Comparison of ENCODE assay signal across 11 cellular contexts in the genomic region with DNA sequence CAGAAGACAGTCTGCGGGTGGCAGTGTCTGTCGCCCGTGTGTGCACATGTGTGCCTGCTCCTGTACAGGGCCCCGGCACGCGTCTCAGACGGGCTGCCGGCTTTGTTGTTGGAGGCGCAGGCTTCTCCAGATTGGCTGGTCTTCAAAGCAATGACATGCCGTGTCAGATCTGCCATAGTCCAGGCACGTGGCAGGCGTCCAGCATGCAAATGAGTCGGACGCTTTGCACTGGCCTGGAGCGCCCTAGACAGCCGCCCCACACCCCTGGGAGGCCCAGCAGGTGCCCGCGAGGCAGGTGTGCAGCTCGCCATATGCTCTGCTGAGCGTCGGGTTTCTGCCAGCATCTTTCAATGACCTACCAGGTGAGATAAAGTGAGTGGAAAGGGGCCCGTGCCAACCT.
A peak's percentile ranks its signal among the peaks of the same experiment; 100 is the strongest.
DNase-seq lines count a peak whose midpoint lies in the region; ATAC-seq and TF ChIP-seq lines count a peak whose summit lies in the region.
"Had no signal": no experiment of that assay in that cellular context is flagged by ENCODE, and none has a peak within 500 bp of the region (broad histone marks: within the 10 kb centered on the region; RNA-seq: fewer than 3 reads in every experiment).

No MANE protein-coding gene starts in this region.

- H3K27me3 Mint-ChIP-seq in activated CD8-positive, alpha-beta T cell treated with anti-CD3 and anti-CD28 coated beads, Interleukin-2, amount 10 ng/mL, durations not matched to agents 7 days and 5 days (ENCODE audit: low read depth) = peaks cover 8% of the 10 kb centered on the region
- H3K27me3 Mint-ChIP-seq in HFFc6 (ENCODE audit: insufficient read depth) (no peaks in the 10 kb centered on the region; the same call in 1 of the 2 replicates), osteocyte (ENCODE audit: unreplicated experiment) (no peaks in the 10 kb centered on the region)

- DNase-seq in DMS 273 treated with DMSO at 0.1 percent for 48 hours (lab: John Stamatoyannopoulos, UW) = peak; percentile 37
- DNase-seq in NCI-H2081 (lab: John Stamatoyannopoulos, UW) = peak; percentile 96 to 99
- peak; percentile 61 for DNase-seq in WERI-Rb-1
- peak; percentile 78 for DNase-seq in lung (ENCODE audit: low spot score)
- DNase-seq in activated CD8-positive, alpha-beta T cell treated with anti-CD3 and anti-CD28 coated beads, Interleukin-2, amount 10 ng/mL, durations not matched to agents 7 days and 5 days = no peak
- DNase-seq in HFFc6 = no peak
- DNase-seq in NCI-H2227 treated with DMSO at 0.1 percent for 48 hours (lab: John Stamatoyannopoulos, UW) = no peak
- DNase-seq in osteocyte (ENCODE audit: extremely low spot score, unreplicated experiment) = no peak
- DNase-seq: brain microvascular endothelial cell, NCI-H1694 treated with DMSO at 0.1 percent for 48 hours had no signal

- no peak overlapping the region for H3K4me3 Mint-ChIP-seq in activated CD8-positive, alpha-beta T cell treated with anti-CD3 and anti-CD28 coated beads, Interleukin-2, amount 10 ng/mL, durations not matched to agents 7 days and 5 days
- H3K4me3 Mint-ChIP-seq in HFFc6 = no peak overlapping the region
- no peak overlapping the region for H3K4me3 Mint-ChIP-seq in osteocyte (ENCODE audit: unreplicated experiment)

- H3K27ac ChIP-seq in WERI-Rb-1 (peak overlapping the region; percentile 100), lung (ENCODE audit: low read depth in 1 of 2, low read length in 1 of 2) (peak overlapping the region; percentile 4 to 9)
- H3K27ac ChIP-seq: brain microvascular endothelial cell had no signal

- 64 to 76% methylated on average over 22 of the region's 22 CpGs for WGBS in lung, 2 donors

- H3K36me3 Mint-ChIP-seq in activated CD8-positive, alpha-beta T cell treated with anti-CD3 and anti-CD28 coated beads, Interleukin-2, amount 10 ng/mL, durations not matched to agents 7 days and 5 days (ENCODE audit: low read depth) = peaks cover 1% of the 10 kb centered on the region
- H3K36me3 Mint-ChIP-seq in HFFc6 (ENCODE audit: low read depth) (no peaks in the 10 kb centered on the region; the same call in 1 of the 2 replicates), osteocyte (ENCODE audit: unreplicated experiment) (no peaks in the 10 kb centered on the region)

- H3K9me3 ChIP-seq in WERI-Rb-1 (ENCODE audit: severe bottlenecking) (no peaks in the 10 kb centered on the region), lung (ENCODE audit: control insufficient read depth in 2 of 2, insufficient read depth in 1 of 2, low read length in 1 of 2) (no peaks in the 10 kb centered on the region)

- peak; percentile 61 for ATAC-seq in lung (ENCODE audit: insufficient read depth, low FRiP score)
- ATAC-seq in activated CD8-positive, alpha-beta T cell treated with anti-CD3 and anti-CD28 coated beads, Interleukin-2, amount 10 ng/mL, durations not matched to agents 7 days and 5 days = no peak

- H3K4me1 ChIP-seq in lung (ENCODE audit: control insufficient read depth in 2 of 2, insufficient read depth in 2 of 2, low read length in 2 of 2) = peaks cover 0 to 14% of the 10 kb centered on the region in 2 donors

- H3K9me3 Mint-ChIP-seq in activated CD8-positive, alpha-beta T cell treated with anti-CD3 and anti-CD28 coated beads, Interleukin-2, amount 10 ng/mL, durations not matched to agents 7 days and 5 days (ENCODE audit: insufficient read depth) = no peaks in the 10 kb centered on the region
- peaks cover 11% of the 10 kb centered on the region for H3K9me3 Mint-ChIP-seq in HFFc6
- H3K9me3 Mint-ChIP-seq in osteocyte (ENCODE audit: unreplicated experiment) = no peaks in the 10 kb centered on the region

- no peak overlapping the region for H3K4me3 ChIP-seq in WERI-Rb-1 (ENCODE audit: low read depth, low read length)
- no peak overlapping the region for H3K4me3 ChIP-seq in lung

- 0 out of 2 replicates have a peak, but pooled peaks have one; percentile 8 for TF ChIP-seq CTCF in WERI-Rb-1 (IDR thresholded peaks at IDR 0.05; ENCODE audit: low read depth, low read length)
- no peak for TF ChIP-seq CTCF in lung (IDR thresholded peaks at IDR 0.05; ENCODE audit: control extremely low read depth, extremely low read depth)
- no peak for TF ChIP-seq CTCF in HFFc6 (IDR thresholded peaks at IDR 0.05)
- TF ChIP-seq CTCF in osteocyte (IDR thresholded peaks at IDR 0.05) = no peak

- H3K36me3 ChIP-seq in WERI-Rb-1 (no peaks in the 10 kb centered on the region), lung (ENCODE audit: control insufficient read depth in 2 of 2, insufficient read depth in 2 of 2, low read length in 2 of 2) (no peaks in the 10 kb centered on the region)
- H3K36me3 ChIP-seq: brain microvascular endothelial cell had no signal

- POLR2A ChIA-PET in activated CD8-positive, alpha-beta T cell treated with anti-CD3 and anti-CD28 coated beads, Interleukin-2, amount 10 ng/mL, durations not matched to agents 7 days and 5 days (lab: Charles Lee) = no interaction called here

- H3K27ac Mint-ChIP-seq in activated CD8-positive, alpha-beta T cell treated with anti-CD3 and anti-CD28 coated beads, Interleukin-2, amount 10 ng/mL, durations not matched to agents 7 days and 5 days = no peak overlapping the region
- H3K27ac Mint-ChIP-seq in HFFc6 = no peak overlapping the region
- H3K27ac Mint-ChIP-seq in osteocyte (ENCODE audit: unreplicated experiment) = no peak overlapping the region
- H3K27ac Mint-ChIP-seq: progenitor cell of endocrine pancreas had no signal

- CTCF ChIA-PET in activated CD8-positive, alpha-beta T cell treated with anti-CD3 and anti-CD28 coated beads, Interleukin-2, amount 10 ng/mL, durations not matched to agents 7 days and 5 days (lab: Charles Lee) = interaction anchor here (0.9 kb wide), 1 partner anchor 57 kb away, joined by 3 read pairs; no protein-coding TSS in a partner anchor

- H3K4me1 Mint-ChIP-seq in activated CD8-positive, alpha-beta T cell treated with anti-CD3 and anti-CD28 coated beads, Interleukin-2, amount 10 ng/mL, durations not matched to agents 7 days and 5 days (ENCODE audit: low read depth) = peaks cover 14% of the 10 kb centered on the region
- no peaks in the 10 kb centered on the region for H3K4me1 Mint-ChIP-seq in HFFc6 (ENCODE audit: low read depth)
- H3K4me1 Mint-ChIP-seq in osteocyte (ENCODE audit: unreplicated experiment) = no peaks in the 10 kb centered on the region

- H3K27me3 ChIP-seq in WERI-Rb-1 (ENCODE audit: insufficient read depth, low read depth, severe bottlenecking) (no peaks in the 10 kb centered on the region), lung (ENCODE audit: control insufficient read depth, insufficient read depth) (no peaks in the 10 kb centered on the region)
- H3K27me3 ChIP-seq: brain microvascular endothelial cell had no signal

Comparison
In these comparisons a context has a peak if more than half of its experiments do, and no peak if none do; other contexts are left out.
1. DNase-seq: peak in DMS 273 treated with DMSO at 0.1 percent for 48 hours (single experiment), NCI-H2081 (2 of 2), WERI-Rb-1 (single experiment) and lung (single experiment); none in activated CD8-positive, alpha-beta T cell treated with anti-CD3 and anti-CD28 coated beads, Interleukin-2, amount 10 ng/mL, durations not matched to agents 7 days and 5 days (single experiment), HFFc6 (single experiment), NCI-H2227 treated with DMSO at 0.1 percent for 48 hours (single experiment) and osteocyte (single experiment).